In genomic region chr11:62552465-62552782, GRCh38 we compare ENCODE assay signal across 8 cellular contexts. TPM values are rescaled to one million over a fixed set of nuclear protein-coding genes. Genes with fewer than 3 reads are reported as not detected.
DNase-seq lines count a peak whose midpoint lies in the region; ATAC-seq and TF ChIP-seq lines count a peak whose summit lies in the region.

No MANE protein-coding gene starts in this region.

- CTCF ChIA-PET in BJ (lab: Yijun Ruan, JAX) = interaction anchor here (1.3 to 5.3 kb wide), 7 partner anchors 8 to 157 kb away, joined by 3 to 35 read pairs (median 17); no protein-coding TSS in a partner anchor

- H3K4me3 ChIP-seq in BJ (ENCODE audit: low read depth, low read length) = peak overlapping the region; percentile 2

- peak overlapping the region; percentile 97 to 98 for H3K27ac Mint-ChIP-seq in natural killer cell

- peak overlapping the region; percentile 83 for H3K4me3 Mint-ChIP-seq in natural killer cell

- no peaks in the 10 kb centered on the region for H3K27me3 ChIP-seq in BJ (ENCODE audit: control insufficient read depth, insufficient read depth, low read length)

- DNase-seq in BJ (ENCODE audit: low read depth) (no peak), NCI-H446 (lab: John Stamatoyannopoulos, UW) (peak; percentile 32 to 45), dermis blood vessel endothelial cell (peak; percentile 47), natural killer cell (no peak), COR-L47 (lab: John Stamatoyannopoulos, UW) (no peak), DMS114 treated with DMSO at 0.1 percent for 48 hours (lab: John Stamatoyannopoulos, UW; ENCODE audit: unreplicated experiment) (no peak), AG20443 (ENCODE audit: low spot score) (no peak)
- DNase-seq in stimulated activated CD4-positive, alpha-beta T cell treated with anti-CD3 and anti-CD28 coated beads, Interleukin-2, amount 100 ng/mL, for 48 hours = no peak

- no peak for ATAC-seq in natural killer cell

- H3K4me1 Mint-ChIP-seq in natural killer cell = peaks cover 74 to 77% of the 10 kb centered on the region in 2 donors

- POLR2A ChIA-PET in BJ (lab: Charles Lee) = interaction anchor here (1.0 to 2.0 kb wide), 5 partner anchors 8 to 126 kb away, joined by 3 to 19 read pairs (median 6); no protein-coding TSS in a partner anchor

- no peak for TF ChIP-seq CTCF in BJ (IDR thresholded peaks at IDR 0.05; ENCODE audit: insufficient read depth, low read depth, low read length)
- TF ChIP-seq CTCF in natural killer cell (IDR thresholded peaks at IDR 0.05) = no peak

- no peaks in the 10 kb centered on the region for H3K9me3 Mint-ChIP-seq in natural killer cell

- intact Hi-C loops in natural killer cell (cut with micrococcal nuclease) = no loop called here

- H3K36me3 Mint-ChIP-seq in natural killer cell = no peaks in the 10 kb centered on the region

- H3K36me3 ChIP-seq in BJ (ENCODE audit: control insufficient read depth, insufficient read depth, low read length) = no peaks in the 10 kb centered on the region

- no peaks in the 10 kb centered on the region for H3K27me3 Mint-ChIP-seq in natural killer cell (ENCODE audit: low read depth in 2 of 2)

RNA-seq across cellular contexts. Expression of gene AHNAK, which starts 5.8 kb away (rescaled TPM):
- 145 and 185 TPM in 2 replicates for polyA plus RNA-seq in BJ (2011; rRNA removed)
- polyA minus RNA-seq in BJ (2011; rRNA and poly(A)+ RNA removed) = 360 and 464 TPM in 2 replicates
- total RNA-seq in dermis blood vessel endothelial cell = 517 and 766 TPM in 2 replicates
- 100 to 1,000 TPM; 623 to 740 (median 677) TPM for total RNA-seq in natural killer cell

RNA-seq across cellular contexts. Expression of gene EEF1G, which starts 21.3 kb away (rescaled TPM):
- polyA plus RNA-seq in BJ (2011; rRNA removed) = 2,358 and 2,459 TPM in 2 replicates
- polyA minus RNA-seq in BJ (2011; rRNA and poly(A)+ RNA removed) = 990 and 1,705 TPM in 2 replicates
- 1,345 and 1,561 TPM in 2 replicates for total RNA-seq in dermis blood vessel endothelial cell
- total RNA-seq in natural killer cell = 100 to 1,000 TPM; 628 to 754 (median 714) TPM

RNA-seq across cellular contexts. Expression of gene TUT1, which starts 38.9 kb away (rescaled TPM):
- polyA plus RNA-seq in BJ (2011; rRNA removed) = 6.4 and 9.9 TPM in 2 replicates
- polyA minus RNA-seq in BJ (2011; rRNA and poly(A)+ RNA removed) = 2.8 and 4.5 TPM in 2 replicates
- total RNA-seq in dermis blood vessel endothelial cell (13.8 and 15.1 TPM in 2 replicates), natural killer cell (10 to 100 TPM; 20.0 to 28.9 (median 26.2) TPM)

RNA-seq across cellular contexts. Expression of gene MTA2, which starts 49.2 kb away (rescaled TPM):
- polyA plus RNA-seq in BJ (2011; rRNA removed) = 16.4 and 17.8 TPM in 2 replicates
- 42.7 and 47.1 TPM in 2 replicates for polyA minus RNA-seq in BJ (2011; rRNA and poly(A)+ RNA removed)
- total RNA-seq in dermis blood vessel endothelial cell (190 and 209 TPM in 2 replicates), natural killer cell (100 to 1,000 TPM; 254 to 305 (median 259) TPM)

Comparison
In these comparisons a context has a peak if more than half of its experiments do, and no peak if none do; other contexts are left out.
1. DNase-seq: peak in NCI-H446 (2 of 2) and dermis blood vessel endothelial cell (single experiment); none in BJ (single experiment), natural killer cell (single experiment), COR-L47 (single experiment), DMS114 treated with DMSO at 0.1 percent for 48 hours (single experiment), stimulated activated CD4-positive, alpha-beta T cell treated with anti-CD3 and anti-CD28 coated beads, Interleukin-2, amount 100 ng/mL, for 48 hours (0 of 2) and AG20443 (single experiment).